Comparison of ENCODE assay signal across 26 cellular contexts in the genomic region with DNA sequence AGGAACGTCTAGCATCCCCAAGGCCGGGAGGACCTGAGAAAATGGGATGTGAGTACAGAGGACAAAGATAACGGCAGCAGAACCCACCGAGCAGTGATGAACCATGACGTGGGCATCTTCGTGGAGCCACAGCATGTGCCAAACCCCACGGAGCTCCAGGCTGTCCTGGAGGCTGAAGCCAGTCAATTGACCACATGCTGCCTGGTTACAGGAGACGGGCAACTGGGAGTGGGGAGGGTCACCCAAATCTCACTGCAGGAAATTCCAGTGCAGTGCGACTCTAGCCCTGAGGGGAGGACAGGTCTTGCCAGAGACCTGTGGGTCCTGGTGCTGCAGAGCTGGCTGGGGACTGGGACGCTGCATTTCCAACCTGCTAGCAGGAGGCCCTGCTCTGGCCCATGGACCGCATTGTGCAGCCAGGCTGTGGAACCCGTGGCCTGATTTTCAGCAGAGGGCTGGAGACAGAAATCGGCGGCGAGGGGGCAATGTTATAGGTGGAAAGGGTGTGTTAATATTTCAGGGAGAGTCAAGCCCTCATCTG. TPM values are rescaled to one million over a fixed set of nuclear protein-coding genes. Genes with fewer than 3 reads are reported as not detected.
DNase-seq lines count a peak whose midpoint lies in the region; ATAC-seq, FAIRE-seq and TF ChIP-seq lines count a peak whose summit lies in the region.
"Had no signal": no experiment of that assay in that cellular context is flagged by ENCODE, and none has a peak within 500 bp of the region (broad histone marks: within the 10 kb centered on the region; RNA-seq: fewer than 3 reads in every experiment).

No MANE protein-coding gene starts in this region.

- no peaks in the 10 kb centered on the region for H3K79me2 ChIP-seq in astrocyte (ENCODE audit: insufficient read depth, low read length)

- intact Hi-C loops in lower lobe of right lung (cut with DNase I), result no loop called here
- intact Hi-C loops in stomach (cut with DNase I; ENCODE audit: low total_unique reads), result no loop called here

- H2AFZ ChIP-seq in astrocyte (ENCODE audit: low read depth, low read length), result no peak overlapping the region
- H2AFZ ChIP-seq: GM23248 had no signal

- no peak overlapping the region for H3K4me2 ChIP-seq in astrocyte (ENCODE audit: low read length)

- H3K36me3 Mint-ChIP-seq in astrocyte (ENCODE audit: low read depth, unreplicated experiment), result no peaks in the 10 kb centered on the region

- H3K9ac ChIP-seq in astrocyte (ENCODE audit: low read length), result no peak overlapping the region
- H3K9ac ChIP-seq: GM23248 had no signal

- 73 to 84% (median 75%) methylated on average over 14 to 15 of the region's 15 CpGs for WGBS in stomach, 5 donors

- no peaks in the 10 kb centered on the region for H3K9me3 Mint-ChIP-seq in astrocyte (ENCODE audit: unreplicated experiment)

- peaks cover 41% of the 10 kb centered on the region for H3K27me3 Mint-ChIP-seq in astrocyte (ENCODE audit: low read depth, unreplicated experiment)

- H3K4me1 ChIP-seq in astrocyte (ENCODE audit: insufficient read depth, low read length) (no peaks in the 10 kb centered on the region), lower lobe of right lung (peaks cover 21% of the 10 kb centered on the region), stomach (peaks cover 8 to 26% (median 25%) of the 10 kb centered on the region in 4 donors)

- no peaks in the 10 kb centered on the region for H4K20me1 ChIP-seq in astrocyte (ENCODE audit: insufficient read depth, low read length)

- H3K36me3 ChIP-seq in astrocyte (ENCODE audit: insufficient read depth, low read length) (no peaks in the 10 kb centered on the region), lower lobe of right lung (no peaks in the 10 kb centered on the region), stomach (no peaks in the 10 kb centered on the region)
- H3K36me3 ChIP-seq: SJSA1 had no signal

- TF ChIP-seq CTCF in astrocyte (IDR thresholded peaks at IDR 0.05; ENCODE audit: insufficient read depth, low read depth, low read length) (no peak), lower lobe of right lung (IDR thresholded peaks at IDR 0.05) (no peak), stomach (IDR thresholded peaks at IDR 0.05) (no peak)

- no peaks in the 10 kb centered on the region for H3K9me3 ChIP-seq in astrocyte (ENCODE audit: insufficient read depth, low read depth, low read length)
- H3K9me3 ChIP-seq in lower lobe of right lung, result no peaks in the 10 kb centered on the region
- no peaks in the 10 kb centered on the region for H3K9me3 ChIP-seq in stomach
- H3K9me3 ChIP-seq: SJSA1 had no signal

- DNase-seq in activated CD8-positive, alpha-beta memory T cell treated with anti-CD3 and anti-CD28 coated beads for 24 hours, result peak; percentile 33
- no peak for DNase-seq in activated CD8-positive, alpha-beta memory T cell treated with anti-CD3 and anti-CD28 coated beads, Interleukin-2, amount 50 U/mL, for 48 hours
- DNase-seq in astrocyte (ENCODE audit: low read depth), result no peak
- DNase-seq in lower lobe of right lung, result peak; percentile 39
- peak; percentile 22 for DNase-seq in stomach
- no peak for DNase-seq in NCI-H748 treated with DMSO at 0.1 percent for 48 hours (lab: John Stamatoyannopoulos, UW)
- no peak for DNase-seq in erythroblast (lab: John Stamatoyannopoulos, UW)
- DNase-seq: 8988T; DMS153; DND-41; GM23248; HCEC 1CT; Kasumi-1; NCI-H1092 treated with DMSO at 0.1 percent for 48 hours; NCI-H1436; NCI-H187 treated with DMSO at 0.1 percent for 48 hours; NCI-H2171 treated with DMSO at 0.1 percent for 48 hours; NCI-H524; NCI-H774; NK-92 treated with Interleukin-12 subunit alpha and Interleukin-12 subunit beta, amount 100 ng/mL, for 24 hours; PC-3 had no signal

- no peaks in the 10 kb centered on the region for H3K4me1 Mint-ChIP-seq in astrocyte (ENCODE audit: low read depth, unreplicated experiment)

- H3K4me3 ChIP-seq in astrocyte (ENCODE audit: insufficient read depth, low read depth, low read length) (no peak overlapping the region), lower lobe of right lung (no peak overlapping the region), stomach (no peak overlapping the region)
- H3K4me3 ChIP-seq: GM23248, K562, SJSA1 had no signal

- no peak overlapping the region for H3K27ac ChIP-seq in astrocyte (ENCODE audit: low read depth, low read length)
- H3K27ac ChIP-seq in lower lobe of right lung, result no peak overlapping the region
- no peak overlapping the region for H3K27ac ChIP-seq in stomach
- H3K27ac ChIP-seq: GM23248, SJSA1 had no signal

- no peak overlapping the region for H3K4me3 Mint-ChIP-seq in astrocyte (ENCODE audit: unreplicated experiment)

- ATAC-seq in lower lobe of right lung, result no peak
- ATAC-seq in GM18520 (IDR thresholded peaks at IDR 0.05; ENCODE audit: unreplicated experiment), result no peak
- ATAC-seq: PC-3, Right ventricle myocardium inferior had no signal

- no peak for FAIRE-seq in astrocyte (lab: Jason Lieb, UNC)
- FAIRE-seq: K562 had no signal

- H3K27me3 ChIP-seq in astrocyte (ENCODE audit: insufficient read depth, low read length) (peaks cover 15% of the 10 kb centered on the region), lower lobe of right lung (ENCODE audit: low read depth) (peaks cover 23% of the 10 kb centered on the region), stomach (peaks cover 0 to 29% (median 21%) of the 10 kb centered on the region in 3 donors)

- peak overlapping the region; percentile 62 for H3K27ac Mint-ChIP-seq in astrocyte (ENCODE audit: unreplicated experiment)

- no peak for TF ChIP-seq EP300 in stomach (IDR thresholded peaks at IDR 0.05)

- TF ChIP-seq POLR2A in stomach (IDR thresholded peaks at IDR 0.05) (no peak), erythroblast (IDR thresholded peaks at IDR 0.05; ENCODE audit: low read length) (no peak)

RNA-seq across cellular contexts. Expression of a gene that starts 3.2 kb away (rescaled TPM):
- 0.36 and 0.61 TPM in 2 replicates for total RNA-seq in astrocyte
- 4.2 TPM for total RNA-seq in lower lobe of right lung
- total RNA-seq in stomach, result 10 to 100 TPM in 2 of 5 donors, 1 to 10 TPM in 3; 1.2 to 15.1 (median 5.4) TPM
- 10 to 100 TPM; 12.4 to 16.3 (median 15.1) TPM for polyA plus RNA-seq in stomach
- total RNA-seq: GM23248, RPMI7951 had no signal

Comparison
In these comparisons a context has a peak if more than half of its experiments do, and no peak if none do; other contexts are left out.
1. DNase-seq: peak in activated CD8-positive, alpha-beta memory T cell treated with anti-CD3 and anti-CD28 coated beads for 24 hours (single experiment), lower lobe of right lung (single experiment) and stomach (single experiment); none in activated CD8-positive, alpha-beta memory T cell treated with anti-CD3 and anti-CD28 coated beads, Interleukin-2, amount 50 U/mL, for 48 hours (single experiment), astrocyte (single experiment), NCI-H748 treated with DMSO at 0.1 percent for 48 hours (single experiment) and erythroblast (0 of 2).